ENCODE assay signal across 1 cellular context in genomic region chr20:49281059-49281912, GRCh38.
TF ChIP-seq lines count a peak whose summit lies in the region.

No MANE protein-coding gene starts in this region.

TF ChIP-seq in GM23338, 12 proteins besides CTCF, POLR2A, EP300 and RAD21 (continued from another document):
- TF ChIP-seq ZNF462 (CRISPR knock-in tag; IDR thresholded peaks at IDR 0.05) (no peak), NANOG (IDR thresholded peaks at IDR 0.05; ENCODE audit: borderline replicate concordance) (no peak)
